1 cellular context compared by ENCODE assay signal in genomic region chr6:38722037-38722436, GRCh38.
TF ChIP-seq lines count a peak whose summit lies in the region.

No MANE protein-coding gene starts in this region.

TF ChIP-seq in HEK293, 187 proteins besides CTCF, POLR2A, EP300 and RAD21 (continued from another document):
- TF ChIP-seq, protein P1, sequence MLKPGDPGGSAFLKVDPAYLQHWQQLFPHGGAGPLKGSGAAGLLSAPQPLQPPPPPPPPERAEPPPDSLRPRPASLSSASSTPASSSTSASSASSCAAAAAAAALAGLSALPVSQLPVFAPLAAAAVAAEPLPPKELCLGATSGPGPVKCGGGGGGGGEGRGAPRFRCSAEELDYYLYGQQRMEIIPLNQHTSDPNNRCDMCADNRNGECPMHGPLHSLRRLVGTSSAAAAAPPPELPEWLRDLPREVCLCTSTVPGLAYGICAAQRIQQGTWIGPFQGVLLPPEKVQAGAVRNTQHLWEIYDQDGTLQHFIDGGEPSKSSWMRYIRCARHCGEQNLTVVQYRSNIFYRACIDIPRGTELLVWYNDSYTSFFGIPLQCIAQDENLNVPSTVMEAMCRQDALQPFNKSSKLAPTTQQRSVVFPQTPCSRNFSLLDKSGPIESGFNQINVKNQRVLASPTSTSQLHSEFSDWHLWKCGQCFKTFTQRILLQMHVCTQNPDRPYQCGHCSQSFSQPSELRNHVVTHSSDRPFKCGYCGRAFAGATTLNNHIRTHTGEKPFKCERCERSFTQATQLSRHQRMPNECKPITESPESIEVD (tag by site-specific recombination; IDR thresholded peaks at IDR 0.05) = peak; percentile 30; the same call in 1 of the 2 replicates
- TF ChIP-seq, protein P2, sequence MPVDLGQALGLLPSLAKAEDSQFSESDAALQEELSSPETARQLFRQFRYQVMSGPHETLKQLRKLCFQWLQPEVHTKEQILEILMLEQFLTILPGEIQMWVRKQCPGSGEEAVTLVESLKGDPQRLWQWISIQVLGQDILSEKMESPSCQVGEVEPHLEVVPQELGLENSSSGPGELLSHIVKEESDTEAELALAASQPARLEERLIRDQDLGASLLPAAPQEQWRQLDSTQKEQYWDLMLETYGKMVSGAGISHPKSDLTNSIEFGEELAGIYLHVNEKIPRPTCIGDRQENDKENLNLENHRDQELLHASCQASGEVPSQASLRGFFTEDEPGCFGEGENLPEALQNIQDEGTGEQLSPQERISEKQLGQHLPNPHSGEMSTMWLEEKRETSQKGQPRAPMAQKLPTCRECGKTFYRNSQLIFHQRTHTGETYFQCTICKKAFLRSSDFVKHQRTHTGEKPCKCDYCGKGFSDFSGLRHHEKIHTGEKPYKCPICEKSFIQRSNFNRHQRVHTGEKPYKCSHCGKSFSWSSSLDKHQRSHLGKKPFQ (tag by site-specific recombination; IDR thresholded peaks at IDR 0.05) = peak; percentile 73
- TF ChIP-seq MYNN (tag by site-specific recombination; IDR thresholded peaks at IDR 0.05; ENCODE audit: borderline replicate concordance) = no peak
- TF ChIP-seq ZNF830 (tag by site-specific recombination; IDR thresholded peaks at IDR 0.05; ENCODE audit: low read depth) = no peak
- TF ChIP-seq ZNF114 (tag by site-specific recombination; IDR thresholded peaks at IDR 0.05) = no peak
- 0 out of 2 replicates have a peak, but pooled peaks have one; percentile 11 for TF ChIP-seq OVOL3 (tag by site-specific recombination; IDR thresholded peaks at IDR 0.05)
- no peak for TF ChIP-seq ZNF175 (tag by site-specific recombination; IDR thresholded peaks at IDR 0.05)
- TF ChIP-seq ZXDB (tag by site-specific recombination; IDR thresholded peaks at IDR 0.05) = 0 out of 2 replicates have a peak, but pooled peaks have one; percentile 24
TF ChIP-seq in HEK293: peak in this region for 7.
